26 cellular contexts compared by ENCODE assay signal in the genomic region with DNA sequence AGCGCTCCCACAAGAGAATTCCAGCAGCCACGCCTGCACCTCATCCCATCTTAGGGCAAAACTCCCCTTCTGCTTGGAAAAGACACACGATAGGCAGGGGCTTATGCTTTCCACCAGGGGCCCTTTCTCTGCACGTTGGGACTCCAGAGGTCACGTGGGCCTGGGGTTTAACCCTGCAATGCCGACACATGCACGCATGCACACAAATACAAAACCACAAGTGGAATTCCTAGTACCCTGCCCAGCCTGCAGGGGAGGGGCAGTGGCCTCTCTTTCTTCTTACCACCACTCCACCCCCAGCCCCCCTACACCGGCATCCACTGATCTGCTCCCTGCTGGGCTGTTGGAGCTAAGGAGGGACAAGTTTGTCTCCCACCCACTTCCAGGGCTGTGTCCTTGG. TPM values are rescaled to one million over a fixed set of nuclear protein-coding genes. Genes with fewer than 3 reads are reported as not detected.
DNase-seq lines count a peak whose midpoint lies in the region; ATAC-seq, FAIRE-seq and TF ChIP-seq lines count a peak whose summit lies in the region.
"Had no signal": no experiment of that assay in that cellular context is flagged by ENCODE, and none has a peak within 500 bp of the region (broad histone marks: within the 10 kb centered on the region; RNA-seq: fewer than 3 reads in every experiment).

No MANE protein-coding gene starts in this region.

- H3K4me2 ChIP-seq in BLaER1 treated with 17β-estradiol and CSF1 and Interleukin-3, amounts not matched to agents 10 nM and 100 nM = peak overlapping the region in 7 of 11 experiments; percentile 1 to 32 (median 26); a peak in 8 of 22 replicates
- H3K4me2 ChIP-seq: A549 had no signal

- no peak overlapping the region for H3K27ac ChIP-seq in BLaER1 treated with 17β-estradiol and CSF1 and Interleukin-3, amounts not matched to agents 10 nM and 100 nM
- peak overlapping the region; percentile 35 for H3K27ac ChIP-seq in KOPT-K1 (ENCODE audit: low read depth, low read length, poor library complexity, severe bottlenecking)
- H3K27ac ChIP-seq: body of pancreas, HL-60, spleen, upper lobe of left lung had no signal

- H3K36me3 Mint-ChIP-seq in neural crest cell (ENCODE audit: low read depth) = no peaks in the 10 kb centered on the region
- H3K36me3 Mint-ChIP-seq: activated CD8-positive, alpha-beta memory T cell treated with anti-CD3 and anti-CD28 coated beads, Interleukin-2, amount 10 ng/mL, durations not matched to agents 7 days and 5 days had no signal

- H3K4me1 ChIP-seq in BLaER1 treated with 17β-estradiol and CSF1 and Interleukin-3, amounts not matched to agents 10 nM and 100 nM = peaks cover 0 to 30% (median 13%) of the 10 kb centered on the region in 10 experiments; a peak in 13 of 20 replicates
- H3K4me1 ChIP-seq: body of pancreas, spleen had no signal

- ATAC-seq in HG02610 (IDR thresholded peaks at IDR 0.05; ENCODE audit: unreplicated experiment) = no peak
- ATAC-seq: activated CD8-positive, alpha-beta memory T cell treated with anti-CD3 and anti-CD28 coated beads, Interleukin-2, amount 10 ng/mL, durations not matched to agents 7 days and 5 days; body of pancreas; left ventricle myocardium superior; stimulated activated naive CD8-positive, alpha-beta T cell treated with anti-CD3 and anti-CD28 coated beads, Interleukin-15, amount 100 ng/mL, for 72 hours had no signal

- H3K9me3 Mint-ChIP-seq in neural crest cell = peaks cover 3% of the 10 kb centered on the region
- H3K9me3 Mint-ChIP-seq: stimulated activated naive CD8-positive, alpha-beta T cell treated with anti-CD3 and anti-CD28 coated beads, Interleukin-15, amount 100 ng/mL, for 72 hours had no signal

- no peaks in the 10 kb centered on the region for H3K36me3 ChIP-seq in BLaER1 treated with 17β-estradiol and CSF1 and Interleukin-3, amounts not matched to agents 10 nM and 100 nM
- H3K36me3 ChIP-seq in KOPT-K1 (ENCODE audit: insufficient read depth, low read length) (no peaks in the 10 kb centered on the region), bronchial epithelial cell (ENCODE audit: control insufficient read depth, insufficient read depth, low read length) (no peaks in the 10 kb centered on the region)
- H3K36me3 ChIP-seq: BE2C, spleen, upper lobe of left lung had no signal

- no peaks in the 10 kb centered on the region for H3K27me3 ChIP-seq in BLaER1 treated with 17β-estradiol and CSF1 and Interleukin-3, amounts not matched to agents 10 nM and 100 nM
- peaks cover 9% of the 10 kb centered on the region for H3K27me3 ChIP-seq in bronchial epithelial cell (ENCODE audit: control insufficient read depth, insufficient read depth, low read length)
- H3K27me3 ChIP-seq: BE2C, body of pancreas, upper lobe of left lung had no signal

- no peaks in the 10 kb centered on the region for H3K27me3 Mint-ChIP-seq in neural crest cell (ENCODE audit: low read depth)

- peaks cover 49% of the 10 kb centered on the region for H3K4me1 Mint-ChIP-seq in neural crest cell
- H3K4me1 Mint-ChIP-seq: stimulated activated naive CD8-positive, alpha-beta T cell treated with anti-CD3 and anti-CD28 coated beads, Interleukin-15, amount 100 ng/mL, for 72 hours had no signal

- H3K9ac ChIP-seq in BLaER1 treated with 17β-estradiol and CSF1 and Interleukin-3, amounts not matched to agents 10 nM and 100 nM = no peak overlapping the region

- DNase-seq in bronchial epithelial cell (ENCODE audit: low read depth) (no peak), neural crest cell (ENCODE audit: low read depth, low spot score) (no peak), D721Med (ENCODE audit: insufficient read length, low spot score) (no peak), DMS153 (lab: John Stamatoyannopoulos, UW) (no peak), ureter (ENCODE audit: low spot score) (no peak)
- DNase-seq: activated CD4-positive, alpha-beta T cell treated with anti-CD3 and anti-CD28 coated beads for 48 hours; activated CD8-positive, alpha-beta memory T cell treated with anti-CD3 and anti-CD28 coated beads, Interleukin-2, amount 10 ng/mL, durations not matched to agents 7 days and 5 days; body of pancreas; Caco-2; EL; glutamatergic neuron; KG1; left ventricle myocardium superior; NCI-H1048; NCI-H2081 treated with DMSO at 0.1 percent for 48 hours; spleen; stimulated activated CD4-positive, alpha-beta T cell treated with anti-CD3 and anti-CD28 coated beads, Interleukin-4, amount 100 ng/mL, for 4 hours; stimulated activated naive CD8-positive, alpha-beta T cell treated with anti-CD3 and anti-CD28 coated beads, Interleukin-15, amount 100 ng/mL, for 72 hours; upper lobe of left lung had no signal

- H4K20me1 ChIP-seq in BLaER1 treated with 17β-estradiol and CSF1 and Interleukin-3, amounts not matched to agents 10 nM and 100 nM = no peaks in the 10 kb centered on the region

- peak; percentile 18 for FAIRE-seq in bronchial epithelial cell (lab: Jason Lieb, UNC)
- no peak for FAIRE-seq in D721Med (lab: Jason Lieb, UNC)
- FAIRE-seq: A549 had no signal

- peak overlapping the region; percentile 72 for H3K4me3 Mint-ChIP-seq in neural crest cell
- H3K4me3 Mint-ChIP-seq: activated CD8-positive, alpha-beta memory T cell treated with anti-CD3 and anti-CD28 coated beads, Interleukin-2, amount 10 ng/mL, durations not matched to agents 7 days and 5 days; stimulated activated naive CD8-positive, alpha-beta T cell treated with anti-CD3 and anti-CD28 coated beads, Interleukin-15, amount 100 ng/mL, for 72 hours had no signal

- H3K4me3 ChIP-seq in BLaER1 treated with 17β-estradiol and CSF1 and Interleukin-3, amounts not matched to agents 10 nM and 100 nM = no peak overlapping the region
- no peak overlapping the region for H3K4me3 ChIP-seq in bronchial epithelial cell (ENCODE audit: low read depth, low read length)
- H3K4me3 ChIP-seq: A549, body of pancreas, spleen, upper lobe of left lung had no signal

- peak overlapping the region; percentile 93 for H3K27ac Mint-ChIP-seq in neural crest cell (ENCODE audit: unreplicated experiment)
- H3K27ac Mint-ChIP-seq: activated CD8-positive, alpha-beta memory T cell treated with anti-CD3 and anti-CD28 coated beads, Interleukin-2, amount 10 ng/mL, durations not matched to agents 7 days and 5 days; stimulated activated naive CD8-positive, alpha-beta T cell treated with anti-CD3 and anti-CD28 coated beads, Interleukin-15, amount 100 ng/mL, for 72 hours had no signal

- H3K9me3 ChIP-seq in BLaER1 treated with 17β-estradiol and CSF1 and Interleukin-3, amounts not matched to agents 10 nM and 100 nM (replicated peaks in 1 of 11) = no peaks in the 10 kb centered on the region
- no peaks in the 10 kb centered on the region for H3K9me3 ChIP-seq in KOPT-K1 (ENCODE audit: insufficient read depth, low read length, poor library complexity, severe bottlenecking)
- H3K9me3 ChIP-seq: A549, BE2C, body of pancreas, Caco-2, spleen, upper lobe of left lung had no signal

- TF ChIP-seq CTCF in bronchial epithelial cell (IDR thresholded peaks at IDR 0.05; ENCODE audit: insufficient read depth, low read length, severe bottlenecking) (no peak), neural crest cell (conservative IDR thresholded peaks at IDR 0.05) (no peak), D721Med (IDR thresholded peaks at IDR 0.05; ENCODE audit: insufficient read depth, missing control alignments) (no peak)

RNA-seq across cellular contexts. Expression of a gene that starts 16.8 kb away (rescaled TPM):
- total RNA-seq in bronchial epithelial cell (not detected in 2 replicates), neural crest cell (not detected in 2 replicates), ureter (not detected)
- total RNA-seq: activated CD8-positive, alpha-beta memory T cell treated with anti-CD3 and anti-CD28 coated beads, Interleukin-2, amount 10 ng/mL, durations not matched to agents 7 days and 5 days; body of pancreas; Caco-2; fibroblast of lung; left ventricle myocardium superior; spleen; upper lobe of left lung had no signal
